2 cellular contexts compared by ENCODE assay signal in genomic region chr19:12076331-12076730, GRCh38.
TF ChIP-seq lines count a peak whose summit lies in the region.

No MANE protein-coding gene starts in this region.

TF ChIP-seq in HCT116, 20 proteins besides CTCF, POLR2A, EP300 and RAD21:
- peak; percentile 48 for TF ChIP-seq ZNF274 (IDR thresholded peaks at IDR 0.05; ENCODE audit: low read depth, low read length)

TF ChIP-seq in GM12878, 131 proteins besides CTCF, POLR2A, EP300 and RAD21:
- TF ChIP-seq KLF5 (IDR thresholded peaks at IDR 0.05; ENCODE audit: partially characterized antibody) (peak; percentile 66), CBX5 (IDR thresholded peaks at IDR 0.05; ENCODE audit: low read depth) (peak; percentile 84; the same call in 1 of the 2 replicates)
